Comparison of ENCODE assay signal across 8 cellular contexts in genomic region chr11:32006799-32007388, GRCh38.
A peak's percentile ranks its signal among the peaks of the same experiment; 100 is the strongest.
DNase-seq lines count a peak whose midpoint lies in the region; ATAC-seq and TF ChIP-seq lines count a peak whose summit lies in the region.

No MANE protein-coding gene starts in this region.

- peaks cover 20% of the 10 kb centered on the region for H3K27me3 Mint-ChIP-seq in activated naive CD4-positive, alpha-beta T cell treated with anti-CD3 and anti-CD28 coated beads for 36 hours (ENCODE audit: low read depth)
- H3K27me3 Mint-ChIP-seq in T-helper 17 cell: peaks cover 56% of the 10 kb centered on the region
- peaks cover 4% of the 10 kb centered on the region for H3K27me3 Mint-ChIP-seq in glutamatergic neuron (ENCODE audit: unreplicated experiment)

- intact Hi-C loops in activated naive CD4-positive, alpha-beta T cell treated with anti-CD3 and anti-CD28 coated beads for 36 hours (cut with micrococcal nuclease): loop anchor here (1.0 to 5.0 kb wide), 3 partner anchors 610 to 900 kb away; no protein-coding TSS in a partner anchor

- peak; percentile 31 for DNase-seq in activated naive CD4-positive, alpha-beta T cell treated with anti-CD3 and anti-CD28 coated beads for 36 hours
- DNase-seq in activated naive CD4-positive, alpha-beta T cell treated with anti-CD3 and anti-CD28 coated beads, Interleukin-2, amount 50 U/mL, for 16 hours: no peak
- DNase-seq in T-helper 17 cell: no peak
- peak; percentile 32 for DNase-seq in glutamatergic neuron
- DNase-seq in smooth muscle cell (lab: John Stamatoyannopoulos, UW; ENCODE audit: unreplicated experiment): no peak
- no peak for DNase-seq in globus pallidus (ENCODE audit: low spot score)

- peak; percentile 64 for ATAC-seq in GM21825 (IDR thresholded peaks at IDR 0.05; ENCODE audit: unreplicated experiment)
- peak; percentile 62 for ATAC-seq in T-helper 17 cell

- H3K4me3 ChIP-seq in Loucy (ENCODE audit: low read length, poor library complexity, severe bottlenecking): no peak overlapping the region
- no peak overlapping the region for H3K4me3 ChIP-seq in smooth muscle cell

- H4K20me1 ChIP-seq in Loucy (ENCODE audit: insufficient read depth, low read length, poor library complexity, severe bottlenecking) (no peaks in the 10 kb centered on the region), smooth muscle cell (ENCODE audit: low read depth) (no peaks in the 10 kb centered on the region)

- peak overlapping the region; percentile 4 for H3K4me2 ChIP-seq in Loucy (ENCODE audit: low read depth, low read length, poor library complexity, severe bottlenecking)
- peak overlapping the region; percentile 15 for H3K4me2 ChIP-seq in smooth muscle cell

- no peaks in the 10 kb centered on the region for H3F3A ChIP-seq in Loucy (ENCODE audit: low read depth)
- H3F3A ChIP-seq in smooth muscle cell (ENCODE audit: low read depth): no peaks in the 10 kb centered on the region

- H3K36me3 Mint-ChIP-seq in activated naive CD4-positive, alpha-beta T cell treated with anti-CD3 and anti-CD28 coated beads for 36 hours (ENCODE audit: low read depth): no peaks in the 10 kb centered on the region
- no peaks in the 10 kb centered on the region for H3K36me3 Mint-ChIP-seq in T-helper 17 cell (ENCODE audit: low read depth)
- H3K36me3 Mint-ChIP-seq in glutamatergic neuron (ENCODE audit: unreplicated experiment): no peaks in the 10 kb centered on the region

- no peaks in the 10 kb centered on the region for H3K9me2 ChIP-seq in Loucy (replicated peaks; ENCODE audit: low read depth, low read length)

- no peak overlapping the region for H3K27ac ChIP-seq in smooth muscle cell (ENCODE audit: low read depth)

- H3K4me3 Mint-ChIP-seq in activated naive CD4-positive, alpha-beta T cell treated with anti-CD3 and anti-CD28 coated beads for 36 hours: no peak overlapping the region
- H3K4me3 Mint-ChIP-seq in T-helper 17 cell (no peak overlapping the region), glutamatergic neuron (ENCODE audit: unreplicated experiment) (no peak overlapping the region)

- H3K36me3 ChIP-seq in Loucy (ENCODE audit: insufficient read depth, low read length): no peaks in the 10 kb centered on the region
- H3K36me3 ChIP-seq in smooth muscle cell (ENCODE audit: low read depth): no peaks in the 10 kb centered on the region

- H3K79me2 ChIP-seq in Loucy (ENCODE audit: insufficient read depth, low read length) (no peaks in the 10 kb centered on the region), smooth muscle cell (ENCODE audit: low read depth) (no peaks in the 10 kb centered on the region)

- no peak overlapping the region for H3K9ac ChIP-seq in Loucy (ENCODE audit: low read depth, low read length, poor library complexity, severe bottlenecking)
- H3K9ac ChIP-seq in smooth muscle cell (ENCODE audit: low read depth): no peak overlapping the region

- H3K27me3 ChIP-seq in Loucy (ENCODE audit: insufficient read depth, low read length, poor library complexity, severe bottlenecking) (no peaks in the 10 kb centered on the region), smooth muscle cell (ENCODE audit: low read depth) (peaks cover 70% of the 10 kb centered on the region)

- peak overlapping the region; percentile 86 for H2AFZ ChIP-seq in Loucy (ENCODE audit: low read length)
- no peak overlapping the region for H2AFZ ChIP-seq in smooth muscle cell (ENCODE audit: low read depth)

- no peaks in the 10 kb centered on the region for H3K4me1 Mint-ChIP-seq in activated naive CD4-positive, alpha-beta T cell treated with anti-CD3 and anti-CD28 coated beads for 36 hours (ENCODE audit: low read depth)
- peaks cover 4% of the 10 kb centered on the region for H3K4me1 Mint-ChIP-seq in T-helper 17 cell
- H3K4me1 Mint-ChIP-seq in glutamatergic neuron (ENCODE audit: low read depth, unreplicated experiment): peaks cover 28% of the 10 kb centered on the region

- H3K9me3 ChIP-seq in Loucy (ENCODE audit: insufficient read depth, low read depth, low read length) (no peaks in the 10 kb centered on the region), T-helper 17 cell (ENCODE audit: control insufficient read depth, low read length, poor library complexity, severe bottlenecking) (no peaks in the 10 kb centered on the region), smooth muscle cell (replicated peaks; ENCODE audit: low read depth) (no peaks in the 10 kb centered on the region)

- no peaks in the 10 kb centered on the region for H3K4me1 ChIP-seq in Loucy (ENCODE audit: insufficient read depth, low read length, poor library complexity, severe bottlenecking)
- H3K4me1 ChIP-seq in smooth muscle cell (ENCODE audit: low read depth): peaks cover 4% of the 10 kb centered on the region

- TF ChIP-seq CTCF in Loucy (conservative IDR thresholded peaks at IDR 0.05; ENCODE audit: low read length) (peak; percentile 84), glutamatergic neuron (IDR thresholded peaks at IDR 0.05; ENCODE audit: partially characterized antibody, unreplicated experiment) (peak; percentile 68), smooth muscle cell (IDR thresholded peaks at IDR 0.05; ENCODE audit: borderline replicate concordance, insufficient read depth, poor library complexity, severe bottlenecking) (peak; percentile 64)

- no peak overlapping the region for H3K27ac Mint-ChIP-seq in activated naive CD4-positive, alpha-beta T cell treated with anti-CD3 and anti-CD28 coated beads for 36 hours
- H3K27ac Mint-ChIP-seq in T-helper 17 cell: no peak overlapping the region
- H3K27ac Mint-ChIP-seq in glutamatergic neuron (ENCODE audit: unreplicated experiment): no peak overlapping the region

- 13% methylated on average over 5 of the region's 5 CpGs for WGBS in smooth muscle cell (ENCODE audit: low lambda C conversion rate)

- CTCF ChIA-PET in activated naive CD4-positive, alpha-beta T cell treated with anti-CD3 and anti-CD28 coated beads for 36 hours (lab: Charles Lee): interaction anchor here (0.6 to 1.7 kb wide), 9 partner anchors 9 to 766 kb away, joined by 3 to 6 read pairs (median 5); no protein-coding TSS in a partner anchor

- no peaks in the 10 kb centered on the region for H3K9me3 Mint-ChIP-seq in activated naive CD4-positive, alpha-beta T cell treated with anti-CD3 and anti-CD28 coated beads for 36 hours
- H3K9me3 Mint-ChIP-seq in glutamatergic neuron (ENCODE audit: unreplicated experiment): no peaks in the 10 kb centered on the region

Comparison
In these comparisons a context has a peak if more than half of its experiments do, and no peak if none do; other contexts are left out.
1. DNase-seq: peak in activated naive CD4-positive, alpha-beta T cell treated with anti-CD3 and anti-CD28 coated beads for 36 hours (single experiment) and glutamatergic neuron (single experiment); none in activated naive CD4-positive, alpha-beta T cell treated with anti-CD3 and anti-CD28 coated beads, Interleukin-2, amount 50 U/mL, for 16 hours (single experiment), T-helper 17 cell (0 of 3), smooth muscle cell (single experiment) and globus pallidus (single experiment).
2. Peak in every context shown above with its lines, with median percentiles within 50 percentile points of each other: CTCF ChIP-seq.